23 cellular contexts compared by ENCODE assay signal in the genomic region with DNA sequence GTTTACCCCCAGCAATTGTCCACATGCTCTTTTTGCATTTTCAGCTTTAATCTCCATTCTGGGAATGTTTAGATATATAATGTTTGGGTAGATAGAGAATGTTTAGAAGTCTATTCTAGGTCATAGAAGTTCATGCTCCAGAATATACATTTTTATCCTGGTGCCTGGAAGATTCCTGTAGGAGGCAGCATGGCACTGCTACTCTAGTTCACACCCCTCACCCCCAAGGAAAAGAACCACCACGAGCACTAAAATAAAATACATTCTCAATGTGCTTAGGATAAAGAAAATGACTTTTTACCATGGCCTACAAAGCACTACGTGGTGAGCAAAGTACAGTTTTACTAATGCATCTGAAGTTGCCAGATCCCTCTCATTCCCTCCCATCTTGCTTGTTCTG. TPM values are rescaled to one million over a fixed set of nuclear protein-coding genes. Genes with fewer than 3 reads are reported as not detected.
DNase-seq lines count a peak whose midpoint lies in the region; ATAC-seq, FAIRE-seq and TF ChIP-seq lines count a peak whose summit lies in the region.
"Had no signal": no experiment of that assay in that cellular context is flagged by ENCODE, and none has a peak within 500 bp of the region (broad histone marks: within the 10 kb centered on the region; RNA-seq: fewer than 3 reads in every experiment).

No MANE protein-coding gene starts in this region.

- H3K27ac ChIP-seq in A673 (ENCODE audit: low read depth, low read length, poor library complexity, severe bottlenecking) (no peak overlapping the region), GM23338 (ENCODE audit: low read depth) (no peak overlapping the region), astrocyte (ENCODE audit: low read depth, low read length) (peak overlapping the region; percentile 47), keratinocyte (ENCODE audit: control insufficient read depth, insufficient read depth, low read length) (no peak overlapping the region)
- H3K27ac ChIP-seq: BLaER1 treated with 17β-estradiol and CSF1 and Interleukin-3, amounts not matched to agents 10 nM and 100 nM; SJCRH30; thyroid gland had no signal

- intact Hi-C loops in A673 (cut with micrococcal nuclease; ENCODE audit: unreplicated experiment): loop anchor here (1.0 kb wide), 1 partner anchor 202 kb away; no protein-coding TSS in a partner anchor

- FAIRE-seq in astrocyte (lab: Jason Lieb, UNC) (peak; percentile 17), keratinocyte (lab: Jason Lieb, UNC) (no peak)
- FAIRE-seq: H54, K562 had no signal

- no peak overlapping the region for H3K9ac ChIP-seq in astrocyte (ENCODE audit: low read length)
- no peak overlapping the region for H3K9ac ChIP-seq in keratinocyte (ENCODE audit: control insufficient read depth, extremely low read depth, insufficient read depth, low read length)
- H3K9ac ChIP-seq: BLaER1 treated with 17β-estradiol and CSF1 and Interleukin-3, amounts not matched to agents 10 nM and 100 nM had no signal

- H3K27me3 Mint-ChIP-seq in GM23338 (ENCODE audit: insufficient read depth, low read depth, poor library complexity) (no peaks in the 10 kb centered on the region), astrocyte (ENCODE audit: low read depth, unreplicated experiment) (no peaks in the 10 kb centered on the region)
- H3K27me3 Mint-ChIP-seq in stimulated activated memory B cell treated with anti-CD40 and anti-IgM and Interleukin-4, amounts not matched to agents 10 μg/mL and 1 μg/mL and 100 μg/mL, for 72 hours: no peaks in the 10 kb centered on the region

- H3K36me3 Mint-ChIP-seq in GM23338 (ENCODE audit: low read depth) (peaks cover 11% of the 10 kb centered on the region; the same call in 2 of the 3 replicates), astrocyte (ENCODE audit: low read depth, unreplicated experiment) (peaks cover 7% of the 10 kb centered on the region)
- no peaks in the 10 kb centered on the region for H3K36me3 Mint-ChIP-seq in stimulated activated memory B cell treated with anti-CD40 and anti-IgM and Interleukin-4, amounts not matched to agents 10 μg/mL and 1 μg/mL and 100 μg/mL, for 72 hours
- H3K36me3 Mint-ChIP-seq: naive thymus-derived CD8-positive, alpha-beta T cell had no signal

- peaks cover 67% of the 10 kb centered on the region for H3K79me2 ChIP-seq in GM23338 (replicated peaks; ENCODE audit: insufficient read depth)
- peaks cover 92% of the 10 kb centered on the region for H3K79me2 ChIP-seq in astrocyte (ENCODE audit: insufficient read depth, low read length)
- peaks cover 95% of the 10 kb centered on the region for H3K79me2 ChIP-seq in keratinocyte (ENCODE audit: control insufficient read depth, insufficient read depth, low read length)

- no peak overlapping the region for H3K4me3 Mint-ChIP-seq in GM23338
- no peak overlapping the region for H3K4me3 Mint-ChIP-seq in astrocyte (ENCODE audit: unreplicated experiment)
- H3K4me3 Mint-ChIP-seq in stimulated activated memory B cell treated with anti-CD40 and anti-IgM and Interleukin-4, amounts not matched to agents 10 μg/mL and 1 μg/mL and 100 μg/mL, for 72 hours: no peak overlapping the region
- H3K4me3 Mint-ChIP-seq: activated CD8-positive, alpha-beta T cell treated with anti-CD3 and anti-CD28 coated beads for 36 hours; naive thymus-derived CD8-positive, alpha-beta T cell had no signal

- H3K36me3 ChIP-seq in A673 (ENCODE audit: insufficient read depth, low read length, poor library complexity, severe bottlenecking) (no peaks in the 10 kb centered on the region), GM23338 (ENCODE audit: insufficient read depth) (no peaks in the 10 kb centered on the region), astrocyte (ENCODE audit: insufficient read depth, low read length) (peaks cover 20% of the 10 kb centered on the region), keratinocyte (ENCODE audit: control insufficient read depth in 2 of 2, extremely low read depth in 1 of 2, insufficient read depth in 2 of 2, low read length in 2 of 2) (peaks cover 5 to 24% of the 10 kb centered on the region in 2 experiments)
- H3K36me3 ChIP-seq: thyroid gland had no signal

- H3F3A ChIP-seq in GM23338 (replicated peaks; ENCODE audit: low read depth): no peaks in the 10 kb centered on the region

- no peak for ATAC-seq in GM23338
- ATAC-seq in stimulated activated memory B cell treated with anti-CD40 and anti-IgM and Interleukin-4, amounts not matched to agents 10 μg/mL and 1 μg/mL and 100 μg/mL, for 72 hours: no peak
- ATAC-seq: activated CD8-positive, alpha-beta T cell treated with anti-CD3 and anti-CD28 coated beads for 36 hours; K562; left lobe of liver; naive thymus-derived CD8-positive, alpha-beta T cell had no signal

- no peaks in the 10 kb centered on the region for H3K9me3 Mint-ChIP-seq in GM23338
- no peaks in the 10 kb centered on the region for H3K9me3 Mint-ChIP-seq in astrocyte (ENCODE audit: unreplicated experiment)
- no peaks in the 10 kb centered on the region for H3K9me3 Mint-ChIP-seq in stimulated activated memory B cell treated with anti-CD40 and anti-IgM and Interleukin-4, amounts not matched to agents 10 μg/mL and 1 μg/mL and 100 μg/mL, for 72 hours
- H3K9me3 Mint-ChIP-seq: activated CD8-positive, alpha-beta T cell treated with anti-CD3 and anti-CD28 coated beads for 36 hours; naive thymus-derived CD8-positive, alpha-beta T cell had no signal

- dilution Hi-C loops in keratinocyte (cut with MboI; ENCODE audit: extremely low pct_ligation_motif_present, low sequenced_read_pairs): no loop called here

- POLR2A ChIA-PET in A673 (lab: Charles Lee; ENCODE audit: low non-redundant PET): no interaction called here

- H3K4me3 ChIP-seq in A673 (ENCODE audit: low read depth, low read length, poor library complexity, severe bottlenecking): no peak overlapping the region
- no peak overlapping the region for H3K4me3 ChIP-seq in GM23338
- H3K4me3 ChIP-seq in astrocyte (ENCODE audit: insufficient read depth, low read depth, low read length): no peak overlapping the region
- no peak overlapping the region for H3K4me3 ChIP-seq in keratinocyte (ENCODE audit: control insufficient read depth in 2 of 3, extremely low read depth in 1 of 3, insufficient read depth in 2 of 3, low read depth in 1 of 3, low read length in 3 of 3)
- H3K4me3 ChIP-seq: BLaER1 treated with 17β-estradiol and CSF1 and Interleukin-3, amounts not matched to agents 10 nM and 100 nM; K562; SJCRH30; thyroid gland had no signal

- no peak overlapping the region for H3K27ac Mint-ChIP-seq in GM23338
- H3K27ac Mint-ChIP-seq in astrocyte (ENCODE audit: unreplicated experiment): no peak overlapping the region
- H3K27ac Mint-ChIP-seq in stimulated activated memory B cell treated with anti-CD40 and anti-IgM and Interleukin-4, amounts not matched to agents 10 μg/mL and 1 μg/mL and 100 μg/mL, for 72 hours: no peak overlapping the region
- H3K27ac Mint-ChIP-seq: activated CD8-positive, alpha-beta T cell treated with anti-CD3 and anti-CD28 coated beads for 36 hours; naive thymus-derived CD8-positive, alpha-beta T cell had no signal

- CTCF ChIA-PET in A673 (lab: Charles Lee): no interaction called here

- H2AFZ ChIP-seq in GM23338: no peak overlapping the region
- H2AFZ ChIP-seq in astrocyte (ENCODE audit: low read depth, low read length): no peak overlapping the region
- no peak overlapping the region for H2AFZ ChIP-seq in keratinocyte (ENCODE audit: control insufficient read depth, low read length)

- no peaks in the 10 kb centered on the region for H3K27me3 ChIP-seq in A673 (replicated peaks; ENCODE audit: insufficient read depth, low read depth, low read length, poor library complexity)
- H3K27me3 ChIP-seq in GM23338 (ENCODE audit: insufficient read depth): no peaks in the 10 kb centered on the region
- no peaks in the 10 kb centered on the region for H3K27me3 ChIP-seq in astrocyte (ENCODE audit: insufficient read depth, low read length)
- H3K27me3 ChIP-seq in keratinocyte (ENCODE audit: control insufficient read depth, extremely low read depth, insufficient read depth, low read length): no peaks in the 10 kb centered on the region
- H3K27me3 ChIP-seq: BLaER1 treated with 17β-estradiol and CSF1 and Interleukin-3, amounts not matched to agents 10 nM and 100 nM; SJCRH30; thyroid gland had no signal

- H3K9me3 ChIP-seq in A673 (ENCODE audit: low read depth, low read length, poor library complexity, severe bottlenecking) (no peaks in the 10 kb centered on the region), astrocyte (ENCODE audit: insufficient read depth, low read depth, low read length) (no peaks in the 10 kb centered on the region), keratinocyte (ENCODE audit: control insufficient read depth, low read depth, low read length) (no peaks in the 10 kb centered on the region)
- H3K9me3 ChIP-seq: BLaER1 treated with 17β-estradiol and CSF1 and Interleukin-3, amounts not matched to agents 10 nM and 100 nM; SJCRH30; thyroid gland had no signal

- TF ChIP-seq CTCF in A673 (conservative IDR thresholded peaks at IDR 0.05; ENCODE audit: low read depth, low read length): peak; percentile 56
- TF ChIP-seq CTCF in GM23338 (conservative IDR thresholded peaks at IDR 0.05; ENCODE audit: low read depth in 2 of 2): peak; percentile 39 to 51; a peak in 2 of 4 replicates
- TF ChIP-seq CTCF in astrocyte (IDR thresholded peaks at IDR 0.05; ENCODE audit: insufficient read depth, low read depth, low read length): peak; percentile 24
- peak in 2 of 3 experiments; percentile 13 to 23 for TF ChIP-seq CTCF in keratinocyte (optimal IDR thresholded peaks at IDR 0.05 in 1 of 3, IDR thresholded peaks at IDR 0.05 in 1 of 3, conservative IDR thresholded peaks at IDR 0.05 in 1 of 3; ENCODE audit: extremely low read depth in 1 of 3, insufficient read depth in 2 of 3, low read length in 3 of 3)

- H3K4me1 ChIP-seq in A673 (ENCODE audit: insufficient read depth, low read length, poor library complexity, severe bottlenecking) (no peaks in the 10 kb centered on the region), GM23338 (ENCODE audit: insufficient read depth) (no peaks in the 10 kb centered on the region), astrocyte (ENCODE audit: insufficient read depth, low read length) (peaks cover 2% of the 10 kb centered on the region), keratinocyte (ENCODE audit: control insufficient read depth, extremely low read depth, insufficient read depth, low read length) (peaks cover 23% of the 10 kb centered on the region)

- H3K4me1 Mint-ChIP-seq in GM23338 (peaks cover 7% of the 10 kb centered on the region; the same call in 1 of the 3 replicates), astrocyte (ENCODE audit: low read depth, unreplicated experiment) (peaks cover 26% of the 10 kb centered on the region)
- peaks cover 6% of the 10 kb centered on the region for H3K4me1 Mint-ChIP-seq in stimulated activated memory B cell treated with anti-CD40 and anti-IgM and Interleukin-4, amounts not matched to agents 10 μg/mL and 1 μg/mL and 100 μg/mL, for 72 hours

- BruUV-seq in A673 (replicated peaks; lab: Mats Ljungman, UMichigan): no TSS peak

- DNase-seq in A673 (ENCODE audit: low spot score) (peak; percentile 33), GM23338 (ENCODE audit: low spot score) (no peak), astrocyte (ENCODE audit: low read depth) (no peak), keratinocyte (ENCODE audit: low read depth, low spot score) (no peak), DMS 273 (lab: John Stamatoyannopoulos, UW; ENCODE audit: unreplicated experiment) (no peak)
- no peak for DNase-seq in stimulated activated CD4-positive, alpha-beta T cell treated with anti-CD3 and anti-CD28 coated beads, Interleukin-12 subunit alpha, Interleukin-12 subunit beta, amount 100 ng/mL, for 4 hours
- DNase-seq in activated naive CD4-positive, alpha-beta T cell treated with anti-CD3 and anti-CD28 coated beads, Interleukin-2, amount 50 U/mL, for 16 hours: no peak
- DNase-seq: activated CD8-positive, alpha-beta T cell treated with anti-CD3 and anti-CD28 coated beads for 36 hours; amygdala; cortex of kidney; DND-41; erythroblast; hippocampal formation; naive thymus-derived CD8-positive, alpha-beta T cell; NCI-H1417 treated with DMSO at 0.1 percent for 48 hours; NCI-H226; SJCRH30; thyroid gland had no signal

- H3K4me2 ChIP-seq in GM23338: no peak overlapping the region
- no peak overlapping the region for H3K4me2 ChIP-seq in astrocyte (ENCODE audit: low read length)
- no peak overlapping the region for H3K4me2 ChIP-seq in keratinocyte (ENCODE audit: control insufficient read depth, extremely low read depth, insufficient read depth, low read depth, low read length)
- H3K4me2 ChIP-seq: BLaER1 treated with 17β-estradiol and CSF1 and Interleukin-3, amounts not matched to agents 10 nM and 100 nM had no signal

- 0 out of 2 replicates have a peak, but pooled peaks cover 5% of the 10 kb centered on the region for H3K9me2 ChIP-seq in GM23338 (ENCODE audit: insufficient read depth)

- H4K20me1 ChIP-seq in GM23338 (replicated peaks; ENCODE audit: insufficient read depth) (peaks cover 15% of the 10 kb centered on the region), astrocyte (ENCODE audit: insufficient read depth, low read length) (peaks cover 47% of the 10 kb centered on the region), keratinocyte (ENCODE audit: control insufficient read depth, extremely low read depth, insufficient read depth, low read length) (peaks cover 2% of the 10 kb centered on the region)

- H3K9me1 ChIP-seq in keratinocyte (ENCODE audit: control insufficient read depth, extremely low read depth, insufficient read depth, low read length): peaks cover 3% of the 10 kb centered on the region

RNA-seq across cellular contexts. Expression of a gene that starts 53.8 kb away (rescaled TPM):
- total RNA-seq in A673 (2021) (37.8 and 48.3 TPM in 2 replicates), astrocyte (95.7 TPM in 2 replicates)
- 60.4 and 70.6 TPM in 2 replicates for total RNA-seq in GM23338 (2014; rRNA removed; shearing (Covaris generic))
- polyA plus RNA-seq in GM23338 (2016; fragmentation: Nextera tagmentation; extraction: Ambion mirVana) (20.0 and 26.4 TPM in 2 replicates), keratinocyte (178 to 277 TPM (median 204 TPM) in 3 replicates)
- polyA plus RNA-seq in keratinocyte (2011; ENCODE audit: low read depth): 98.6 TPM
- polyA plus RNA-seq in keratinocyte (2011; cell fraction: cytosol; rRNA removed): 119 and 264 TPM in 2 replicates
- 200 and 258 TPM in 2 replicates for polyA plus RNA-seq in keratinocyte (2011; cell fraction: nucleus; rRNA removed)
- polyA plus RNA-seq in keratinocyte (2012; ENCODE audit: low replicate concordance): 82.0 and 167 TPM in 2 replicates
- polyA minus RNA-seq in keratinocyte: 89.3 to 345 TPM (median 245 TPM) in 3 replicates
- 288 TPM for polyA minus RNA-seq in keratinocyte (2011; cell fraction: cytosol; rRNA and poly(A)+ RNA removed)
- 261 and 560 TPM in 2 replicates for polyA minus RNA-seq in keratinocyte (2011; cell fraction: nucleus; rRNA and poly(A)+ RNA removed)
